Comparison of ENCODE assay signal across 27 cellular contexts in genomic region chr7:23114854-23115253, GRCh38. TPM values are rescaled to one million over a fixed set of nuclear protein-coding genes. Genes with fewer than 3 reads are reported as not detected.
DNase-seq lines count a peak whose midpoint lies in the region; FAIRE-seq and TF ChIP-seq lines count a peak whose summit lies in the region.
"Had no signal": no experiment of that assay in that cellular context is flagged by ENCODE, and none has a peak within 500 bp of the region (broad histone marks: within the 10 kb centered on the region; RNA-seq: fewer than 3 reads in every experiment).

No MANE protein-coding gene starts in this region.

- no peaks in the 10 kb centered on the region for H4K20me1 ChIP-seq in endothelial cell of umbilical vein (replicated peaks; ENCODE audit: control insufficient read depth, extremely low read depth, insufficient read depth, low read length)
- H4K20me1 ChIP-seq in neural progenitor cell (ENCODE audit: low read depth), result peaks cover 86% of the 10 kb centered on the region

- no peaks in the 10 kb centered on the region for H3K9me1 ChIP-seq in endothelial cell of umbilical vein (replicated peaks; ENCODE audit: control insufficient read depth, extremely low read depth, insufficient read depth, low read length)

- H3K79me2 ChIP-seq in endothelial cell of umbilical vein (ENCODE audit: control insufficient read depth, insufficient read depth, low read length), result peaks cover 42% of the 10 kb centered on the region
- H3K79me2 ChIP-seq in neural progenitor cell (ENCODE audit: low read depth), result peaks cover 95% of the 10 kb centered on the region

- peak overlapping the region; percentile 14; the same call in 1 of the 2 replicates for H3K9ac ChIP-seq in HUES64 (ENCODE audit: low read depth, low read length)
- H3K9ac ChIP-seq in endothelial cell of umbilical vein (replicated peaks; ENCODE audit: extremely low read depth, insufficient read depth, low read length), result no peak overlapping the region
- H3K9ac ChIP-seq in neural progenitor cell, result no peak overlapping the region

- H3K27me3 Mint-ChIP-seq in neural progenitor cell (ENCODE audit: insufficient read depth, low read depth), result no peaks in the 10 kb centered on the region
- H3K27me3 Mint-ChIP-seq: activated CD8-positive, alpha-beta T cell treated with anti-CD3 and anti-CD28 coated beads for 36 hours; activated naive CD8-positive, alpha-beta T cell treated with anti-CD3 and anti-CD28 coated beads, Interleukin-2, amount 50 U/mL, for 24 hours; progenitor cell of endocrine pancreas; stimulated activated naive B cell treated with anti-CD40 and anti-IgM and Interleukin-4, amounts not matched to agents 10 μg/mL and 1 μg/mL and 100 μg/mL, for 72 hours had no signal

- TF ChIP-seq CTCF in endothelial cell of umbilical vein (IDR thresholded peaks at IDR 0.05; ENCODE audit: extremely low read depth in 1 of 2, insufficient read depth in 1 of 2, low read depth in 1 of 2, low read length in 2 of 2), result no peak
- TF ChIP-seq CTCF in neural progenitor cell (IDR thresholded peaks at IDR 0.05), result no peak

- dilution Hi-C loops in endothelial cell of umbilical vein (cut with MboI; ENCODE audit: extremely low pct_ligation_motif_present, low sequenced_read_pairs), result no loop called here

- H3K9me3 Mint-ChIP-seq in neural progenitor cell, result no peaks in the 10 kb centered on the region
- H3K9me3 Mint-ChIP-seq: activated CD8-positive, alpha-beta T cell treated with anti-CD3 and anti-CD28 coated beads for 36 hours; activated naive CD8-positive, alpha-beta T cell treated with anti-CD3 and anti-CD28 coated beads, Interleukin-2, amount 50 U/mL, for 24 hours; CD8-positive, alpha-beta T cell; nephron progenitor cell; stimulated activated naive B cell treated with anti-CD40 and anti-IgM and Interleukin-4, amounts not matched to agents 10 μg/mL and 1 μg/mL and 100 μg/mL, for 72 hours had no signal

- FAIRE-seq in endothelial cell of umbilical vein (lab: Jason Lieb, UNC), result peak; percentile 12

- BruUV-seq in endothelial cell of umbilical vein (replicated peaks; lab: Mats Ljungman, UMichigan), result no TSS peak

- peaks cover 44% of the 10 kb centered on the region for H3F3A ChIP-seq in neural progenitor cell (ENCODE audit: low read depth)

- no peak for TF ChIP-seq POLR2A in endothelial cell of umbilical vein (IDR thresholded peaks at IDR 0.05; ENCODE audit: low read depth, low read length)

- H3K36me3 ChIP-seq in HUES64 (ENCODE audit: insufficient read depth, low read length) (peaks cover 12% of the 10 kb centered on the region; the same call in 1 of the 2 replicates), endothelial cell of umbilical vein (ENCODE audit: control insufficient read depth in 2 of 2, extremely low read depth in 1 of 2, insufficient read depth in 2 of 2, low read length in 2 of 2) (no peaks in the 10 kb centered on the region), neural progenitor cell (no peaks in the 10 kb centered on the region)
- peaks cover 5% of the 10 kb centered on the region for H3K36me3 ChIP-seq in effector memory CD4-positive, alpha-beta T cell (ENCODE audit: control insufficient read depth, insufficient read depth, low read length)
- H3K36me3 ChIP-seq: brain microvascular endothelial cell, left lung, vagina had no signal

- no peak overlapping the region for H3K4me2 ChIP-seq in endothelial cell of umbilical vein (ENCODE audit: insufficient read depth, low read length)
- H3K4me2 ChIP-seq in neural progenitor cell, result peak overlapping the region; percentile 64

- H2AFZ ChIP-seq in endothelial cell of umbilical vein (ENCODE audit: low read depth, low read length) (no peak overlapping the region), neural progenitor cell (replicated peaks) (no peak overlapping the region)

- peak overlapping the region; percentile 79 for H3K27ac ChIP-seq in HUES64 (ENCODE audit: low read depth, low read length)
- H3K27ac ChIP-seq in endothelial cell of umbilical vein (ENCODE audit: insufficient read depth, low read depth, low read length), result no peak overlapping the region
- peak overlapping the region; percentile 97 for H3K27ac ChIP-seq in neural progenitor cell
- H3K27ac ChIP-seq in effector memory CD4-positive, alpha-beta T cell (ENCODE audit: insufficient read depth, low read length, poor library complexity, severe bottlenecking), result no peak overlapping the region
- H3K27ac ChIP-seq: brain microvascular endothelial cell, left lung, skin epidermis, vagina had no signal

- 86% methylated on average over 3 of the region's 3 CpGs for WGBS in HUES64

- H3K4me1 Mint-ChIP-seq in neural progenitor cell, result peaks cover 70% of the 10 kb centered on the region

- DNase-seq in EL, result peak; percentile 45
- DNase-seq in endothelial cell of umbilical vein (ENCODE audit: low read depth, low spot score), result no peak
- no peak for DNase-seq in neural progenitor cell (ENCODE audit: low spot score)
- no peak for DNase-seq in effector memory CD4-positive, alpha-beta T cell
- no peak for DNase-seq in midbrain (lab: John Stamatoyannopoulos, UW)
- DNase-seq in NOMO-1 treated with dmso at 0.1 percent for 144 hours (lab: John Stamatoyannopoulos, UW; ENCODE audit: unreplicated experiment), result no peak
- DNase-seq: activated CD8-positive, alpha-beta T cell treated with anti-CD3 and anti-CD28 coated beads for 36 hours; activated effector memory CD4-positive, alpha-beta T cell treated with anti-CD3 and anti-CD28 coated beads, Interleukin-2, amount 50 U/mL, for 16 hours; activated naive CD8-positive, alpha-beta T cell treated with anti-CD3 and anti-CD28 coated beads, Interleukin-2, amount 50 U/mL, for 24 hours; activated T-cell treated with anti-CD3 and anti-CD28 coated beads for 4 hours; brain microvascular endothelial cell; CD8-positive, alpha-beta T cell; glutamatergic neuron; Kasumi-1; left lung; NCI-H1092 treated with DMSO at 0.1 percent for 48 hours; NCI-H2081 treated with DMSO at 0.1 percent for 48 hours; NCI-H510A treated with DMSO at 0.1 percent for 48 hours; nephron progenitor cell; RPMI8226; stimulated activated CD4-positive, alpha-beta T cell treated with anti-CD3 and anti-CD28 coated beads, Interleukin-1b, Interleukin-23, amount 100 ng/mL, for 48 hours; stimulated activated naive B cell treated with anti-CD40 and anti-IgM and Interleukin-4, amounts not matched to agents 10 μg/mL and 1 μg/mL and 100 μg/mL, for 72 hours; testis had no signal

- CTCF ChIA-PET in endothelial cell of umbilical vein (lab: Charles Lee), result interaction anchor here (1.0 to 2.9 kb wide), 5 partner anchors 9 to 213 kb away, joined by 3 to 14 read pairs (median 5); partner anchors contain the start of gene KLHL7

- H3K27me3 ChIP-seq in HUES64 (ENCODE audit: insufficient read depth, low read length), result no peaks in the 10 kb centered on the region
- no peaks in the 10 kb centered on the region for H3K27me3 ChIP-seq in endothelial cell of umbilical vein (ENCODE audit: control insufficient read depth in 2 of 2, insufficient read depth in 2 of 2, low read length in 2 of 2)
- no peaks in the 10 kb centered on the region for H3K27me3 ChIP-seq in neural progenitor cell
- no peaks in the 10 kb centered on the region for H3K27me3 ChIP-seq in effector memory CD4-positive, alpha-beta T cell (replicated peaks; ENCODE audit: control insufficient read depth, insufficient read depth, low read length, poor library complexity, severe bottlenecking)
- H3K27me3 ChIP-seq: brain microvascular endothelial cell, left lung, testis, vagina had no signal

- intact Hi-C loops in endothelial cell of umbilical vein (cut with micrococcal nuclease), result no loop called here

- peak overlapping the region; percentile 93 for H3K27ac Mint-ChIP-seq in neural progenitor cell
- H3K27ac Mint-ChIP-seq: activated CD8-positive, alpha-beta T cell treated with anti-CD3 and anti-CD28 coated beads for 36 hours; activated naive CD8-positive, alpha-beta T cell treated with anti-CD3 and anti-CD28 coated beads, Interleukin-2, amount 50 U/mL, for 24 hours; CD8-positive, alpha-beta T cell; nephron progenitor cell; progenitor cell of endocrine pancreas; stimulated activated naive B cell treated with anti-CD40 and anti-IgM and Interleukin-4, amounts not matched to agents 10 μg/mL and 1 μg/mL and 100 μg/mL, for 72 hours had no signal

- peaks cover 23% of the 10 kb centered on the region for H3K36me3 Mint-ChIP-seq in neural progenitor cell

- H3K4me3 ChIP-seq in HUES64 (ENCODE audit: low read length), result no peak overlapping the region
- no peak overlapping the region for H3K4me3 ChIP-seq in endothelial cell of umbilical vein (replicated peaks in 1 of 3; ENCODE audit: insufficient read depth in 1 of 3, low read depth in 1 of 3, low read length in 3 of 3)
- H3K4me3 ChIP-seq in neural progenitor cell, result peak overlapping the region; percentile 23
- H3K4me3 ChIP-seq in effector memory CD4-positive, alpha-beta T cell (ENCODE audit: insufficient read depth, low read depth, low read length, poor library complexity, severe bottlenecking), result no peak overlapping the region
- H3K4me3 ChIP-seq: left lung, skin epidermis, testis, vagina had no signal

- H3K9me3 ChIP-seq in HUES64 (ENCODE audit: insufficient read depth, low read depth, low read length) (no peaks in the 10 kb centered on the region), endothelial cell of umbilical vein (replicated peaks; ENCODE audit: control insufficient read depth, insufficient read depth, low read length) (no peaks in the 10 kb centered on the region), neural progenitor cell (ENCODE audit: low read depth) (no peaks in the 10 kb centered on the region)
- H3K9me3 ChIP-seq in effector memory CD4-positive, alpha-beta T cell (ENCODE audit: control insufficient read depth, low read length), result no peaks in the 10 kb centered on the region
- H3K9me3 ChIP-seq: left lung, testis, vagina had no signal

- POLR2A ChIA-PET in endothelial cell of umbilical vein (lab: Charles Lee), result no interaction called here

- peak overlapping the region; percentile 19 for H3K4me3 Mint-ChIP-seq in neural progenitor cell
- H3K4me3 Mint-ChIP-seq: activated CD8-positive, alpha-beta T cell treated with anti-CD3 and anti-CD28 coated beads for 36 hours; activated naive CD8-positive, alpha-beta T cell treated with anti-CD3 and anti-CD28 coated beads, Interleukin-2, amount 50 U/mL, for 24 hours; CD8-positive, alpha-beta T cell; nephron progenitor cell; stimulated activated naive B cell treated with anti-CD40 and anti-IgM and Interleukin-4, amounts not matched to agents 10 μg/mL and 1 μg/mL and 100 μg/mL, for 72 hours had no signal

- H3K4me1 ChIP-seq in HUES64 (ENCODE audit: insufficient read depth, low read length) (peaks cover 67% of the 10 kb centered on the region), endothelial cell of umbilical vein (ENCODE audit: control insufficient read depth, extremely low read depth, insufficient read depth, low read length) (peaks cover 8% of the 10 kb centered on the region), neural progenitor cell (peaks cover 60% of the 10 kb centered on the region)
- no peaks in the 10 kb centered on the region for H3K4me1 ChIP-seq in effector memory CD4-positive, alpha-beta T cell (ENCODE audit: control insufficient read depth, insufficient read depth, low read length, poor library complexity, severe bottlenecking)

RNA-seq across cellular contexts. Expression of gene KLHL7, which starts 9.3 kb away (rescaled TPM):
- polyA plus RNA-seq in HUES64 (2013, experiment 1 of 2), result 94.4 TPM
- 95.0 TPM for polyA plus RNA-seq in HUES64 (2013, experiment 2 of 2)
- total RNA-seq in endothelial cell of umbilical vein (29.0 and 32.1 TPM in 2 replicates), neural progenitor cell (ENCODE audit: low replicate concordance) (96.7 and 117 TPM in 2 replicates)
- polyA plus RNA-seq in endothelial cell of umbilical vein, result 13.7 and 21.3 TPM in 2 replicates
- 28.4 and 30.4 TPM in 2 replicates for polyA plus RNA-seq in endothelial cell of umbilical vein (2011; cell fraction: cytosol; rRNA removed)
- 20.2 and 27.8 TPM in 2 replicates for polyA plus RNA-seq in endothelial cell of umbilical vein (2011; cell fraction: nucleus; rRNA removed)
- 32.8 and 43.3 TPM in 2 replicates for polyA plus RNA-seq in endothelial cell of umbilical vein (2012)
- 14.9 and 19.2 TPM in 2 replicates for polyA minus RNA-seq in endothelial cell of umbilical vein
- 15.2 TPM for polyA minus RNA-seq in endothelial cell of umbilical vein (2011; cell fraction: cytosol; rRNA and poly(A)+ RNA removed)
- 22.0 and 23.4 TPM in 2 replicates for polyA minus RNA-seq in endothelial cell of umbilical vein (2011; cell fraction: nucleus; rRNA and poly(A)+ RNA removed)

Comparison
In these comparisons a context has a peak if more than half of its experiments do, and no peak if none do; other contexts are left out.
1. H3K27ac ChIP-seq: peak in HUES64 (single experiment) and neural progenitor cell (single experiment); none in endothelial cell of umbilical vein (single experiment) and effector memory CD4-positive, alpha-beta T cell (single experiment).